In genomic region chr19:13190781-13191540, GRCh38 we compare ENCODE assay signal across 20 cellular contexts. TPM values are rescaled to one million over a fixed set of nuclear protein-coding genes. Genes with fewer than 3 reads are reported as not detected.
A peak's percentile ranks its signal among the peaks of the same experiment; 100 is the strongest.
DNase-seq lines count a peak whose midpoint lies in the region; ATAC-seq, FAIRE-seq and TF ChIP-seq lines count a peak whose summit lies in the region.
"Had no signal": no experiment of that assay in that cellular context is flagged by ENCODE, and none has a peak within 500 bp of the region (broad histone marks: within the 10 kb centered on the region; RNA-seq: fewer than 3 reads in every experiment).

No MANE protein-coding gene starts in this region.

- H3K9me3 ChIP-seq in body of pancreas = no peaks in the 10 kb centered on the region
- H3K9me3 ChIP-seq: neutrophil, sigmoid colon had no signal

- no peak for TF ChIP-seq CTCF in body of pancreas (IDR thresholded peaks at IDR 0.05)

- POLR2A ChIA-PET in activated CD4-positive, alpha-beta T cell treated with anti-CD3 and anti-CD28 coated beads for 36 hours (lab: Charles Lee) = no interaction called here

- no peaks in the 10 kb centered on the region for H3K27me3 ChIP-seq in body of pancreas
- H3K27me3 ChIP-seq: neutrophil, sigmoid colon had no signal

- CTCF ChIA-PET in activated CD4-positive, alpha-beta T cell treated with anti-CD3 and anti-CD28 coated beads for 36 hours (lab: Charles Lee) = interaction anchor here (0.6 to 1.3 kb wide), 5 partner anchors 9 to 239 kb away, joined by 3 read pairs; no protein-coding TSS in a partner anchor

- peaks cover 49% of the 10 kb centered on the region for H3K4me1 Mint-ChIP-seq in activated CD4-positive, alpha-beta T cell treated with anti-CD3 and anti-CD28 coated beads for 36 hours
- H3K4me1 Mint-ChIP-seq: endodermal cell had no signal

- ATAC-seq in activated CD4-positive, alpha-beta T cell treated with anti-CD3 and anti-CD28 coated beads for 36 hours = peak; percentile 71
- ATAC-seq in body of pancreas (peak; percentile 29), GM18873 (IDR thresholded peaks at IDR 0.05; ENCODE audit: low FRiP score, unreplicated experiment) (no peak)

- no peak for TF ChIP-seq POLR2A in body of pancreas (IDR thresholded peaks at IDR 0.05)

- no peak overlapping the region for H3K4me3 Mint-ChIP-seq in activated CD4-positive, alpha-beta T cell treated with anti-CD3 and anti-CD28 coated beads for 36 hours
- H3K4me3 Mint-ChIP-seq: endodermal cell had no signal

- no peak overlapping the region for H3K27ac ChIP-seq in body of pancreas
- H3K27ac ChIP-seq: C4-2B, neutrophil, sigmoid colon had no signal

- intact Hi-C loops in activated CD4-positive, alpha-beta T cell treated with anti-CD3 and anti-CD28 coated beads for 36 hours (cut with DNase I, micrococcal nuclease) = loop anchor here in 1 of 2 experiments (5.0 kb wide), 1 partner anchor 34 kb away; no protein-coding TSS in a partner anchor
- intact Hi-C loops in body of pancreas (cut with DNase I) = no loop called here

- no peak overlapping the region for H3K4me3 ChIP-seq in body of pancreas
- H3K4me3 ChIP-seq: sigmoid colon had no signal

- WGBS in body of pancreas, 2 donors = 59 to 70% methylated on average over 18 to 19 of the region's 19 CpGs

- H3K27me3 Mint-ChIP-seq in activated CD4-positive, alpha-beta T cell treated with anti-CD3 and anti-CD28 coated beads for 36 hours = no peaks in the 10 kb centered on the region

- H3K9me3 Mint-ChIP-seq in activated CD4-positive, alpha-beta T cell treated with anti-CD3 and anti-CD28 coated beads for 36 hours (ENCODE audit: low read depth) = no peaks in the 10 kb centered on the region

- H3K27ac Mint-ChIP-seq in activated CD4-positive, alpha-beta T cell treated with anti-CD3 and anti-CD28 coated beads for 36 hours = peak overlapping the region; percentile 63
- H3K27ac Mint-ChIP-seq: endodermal cell had no signal

- no peak for FAIRE-seq in GM19239 (lab: Jason Lieb, UNC)
- FAIRE-seq: A204.1, H54 had no signal

- peaks cover 17% of the 10 kb centered on the region for H3K4me1 ChIP-seq in body of pancreas
- H3K4me1 ChIP-seq: sigmoid colon had no signal

- no peaks in the 10 kb centered on the region for H3K36me3 Mint-ChIP-seq in activated CD4-positive, alpha-beta T cell treated with anti-CD3 and anti-CD28 coated beads for 36 hours (ENCODE audit: low read depth)

- DNase-seq in activated CD4-positive, alpha-beta T cell treated with anti-CD3 and anti-CD28 coated beads for 36 hours = peak; percentile 70
- no peak for DNase-seq in activated CD4-positive, alpha-beta T cell treated with anti-CD3 and anti-CD28 coated beads, Interleukin-2, amount 50 U/mL, for 1 hour
- peak; percentile 47 for DNase-seq in HT-29 (ENCODE audit: low spot score)
- DNase-seq in body of pancreas = peak in 1 of 4 donors; percentile 53
- peak; percentile 82 for DNase-seq in mucosa of gallbladder (ENCODE audit: low spot score)
- DNase-seq in activated CD4-positive, CD25-positive, alpha-beta regulatory T cell (lab: John Stamatoyannopoulos, UW) = no peak
- no peak for DNase-seq in GM19239 (ENCODE audit: insufficient read length, low spot score)
- DNase-seq: anterior cingulate cortex, cerebellar nuclear complex, endodermal cell, Karpas-422, kidney glomerular epithelial cell, midbrain, NCI-H1105, sigmoid colon had no signal

- H3K36me3 ChIP-seq in body of pancreas (replicated peaks in 1 of 2; ENCODE audit: insufficient read depth in 1 of 2, low read depth in 2 of 2) = no peaks in the 10 kb centered on the region
- H3K36me3 ChIP-seq: neutrophil, sigmoid colon had no signal

RNA-seq across cellular contexts. Expression of gene IER2, which starts 40.8 kb away (rescaled TPM):
- total RNA-seq in activated CD4-positive, alpha-beta T cell treated with anti-CD3 and anti-CD28 coated beads for 36 hours = 100 to 1,000 TPM; 109 to 118 TPM
- 144 and 159 TPM in 2 replicates for total RNA-seq in HT-29 (2014; rRNA removed; shearing (Covaris generic))
- total RNA-seq in body of pancreas = 100 to 1,000 TPM; 162 to 857 TPM
- 103 TPM for total RNA-seq in mucosa of gallbladder

RNA-seq across cellular contexts. Expression of gene STX10, which starts 40.8 kb away (rescaled TPM):
- 10 to 100 TPM; 64.8 to 71.4 TPM for total RNA-seq in activated CD4-positive, alpha-beta T cell treated with anti-CD3 and anti-CD28 coated beads for 36 hours
- total RNA-seq in HT-29 (2014; rRNA removed; shearing (Covaris generic)) = 86.0 and 102 TPM in 2 replicates
- total RNA-seq in body of pancreas = 10 to 100 TPM; 54.2 to 65.3 TPM
- total RNA-seq in mucosa of gallbladder = 57.7 TPM

Comparison
In these comparisons a context has a peak if more than half of its experiments do, and no peak if none do; other contexts are left out.
1. DNase-seq: peak in activated CD4-positive, alpha-beta T cell treated with anti-CD3 and anti-CD28 coated beads for 36 hours (single experiment), HT-29 (single experiment) and mucosa of gallbladder (single experiment); none in activated CD4-positive, alpha-beta T cell treated with anti-CD3 and anti-CD28 coated beads, Interleukin-2, amount 50 U/mL, for 1 hour (single experiment), activated CD4-positive, CD25-positive, alpha-beta regulatory T cell (0 of 4) and GM19239 (single experiment).